ENCODE assay signal across 30 cellular contexts in the genomic region with DNA sequence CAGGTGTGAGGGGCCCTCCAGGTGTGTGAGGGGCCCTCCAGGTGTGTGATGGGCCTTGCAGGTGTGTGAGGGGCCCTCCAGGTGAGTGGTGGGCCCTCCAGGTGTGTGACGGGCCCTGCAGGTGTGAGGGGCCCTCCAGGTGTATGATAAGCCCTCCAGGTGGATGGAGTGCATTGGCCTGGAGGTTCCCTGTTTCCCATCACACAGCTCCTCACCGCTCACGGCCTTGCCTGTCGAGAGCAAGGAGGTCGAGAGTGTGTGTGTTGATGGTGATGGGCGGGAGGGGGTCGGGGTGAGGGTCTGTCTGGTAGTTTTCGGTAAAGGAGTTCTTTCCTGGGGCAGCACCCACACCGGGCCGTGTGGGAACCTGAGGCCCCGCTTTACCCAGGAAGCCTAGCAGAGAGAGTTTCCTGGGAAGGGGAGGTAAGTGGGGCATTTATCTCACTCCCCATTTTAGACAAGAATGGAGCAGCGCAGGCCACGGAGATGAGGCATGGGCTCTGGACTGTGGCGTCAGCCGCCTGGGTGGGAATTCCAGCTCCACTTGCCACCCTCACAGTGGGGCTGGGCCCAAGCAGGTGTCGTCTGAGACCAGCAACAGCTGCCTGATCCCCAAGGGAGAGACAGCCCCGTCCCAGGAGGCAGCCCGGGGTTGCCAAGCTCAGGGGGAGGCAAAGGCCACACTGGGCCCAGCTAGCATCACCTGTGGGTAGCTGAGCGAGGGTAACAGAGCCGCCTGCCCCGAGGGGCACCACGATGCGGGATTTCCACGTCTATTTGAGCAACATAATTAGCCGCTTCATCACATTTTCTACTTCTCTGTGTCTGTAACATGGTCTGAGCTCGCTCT. TPM values are rescaled to one million over a fixed set of nuclear protein-coding genes. Genes with fewer than 3 reads are reported as not detected.
DNase-seq lines count a peak whose midpoint lies in the region; ATAC-seq and TF ChIP-seq lines count a peak whose summit lies in the region.
"Had no signal": no experiment of that assay in that cellular context is flagged by ENCODE, and none has a peak within 500 bp of the region (broad histone marks: within the 10 kb centered on the region; RNA-seq: fewer than 3 reads in every experiment).

No MANE protein-coding gene starts in this region.

- no peaks in the 10 kb centered on the region for H3K36me3 ChIP-seq in vagina
- H3K36me3 ChIP-seq: ascending aorta, cardiac muscle cell, thoracic aorta, uterus had no signal

- no peak overlapping the region for H3K4me3 ChIP-seq in vagina
- H3K4me3 ChIP-seq: A549, ascending aorta, cardiac muscle cell, SK-N-MC, smooth muscle cell, thoracic aorta, uterus had no signal

- DNase-seq in cardiac septum (ENCODE audit: low spot score) (peak; percentile 66), Right ventricle myocardium inferior (ENCODE audit: missing footprints) (no peak), RWPE1 (ENCODE audit: low spot score) (no peak), myocyte (ENCODE audit: low read depth) (peak; percentile 68), vagina (ENCODE audit: extremely low spot score in 2 of 2) (peak; percentile 75 to 94), NOMO-1 (lab: John Stamatoyannopoulos, UW; ENCODE audit: unreplicated experiment in 2 of 2) (no peak), GM10266 (ENCODE audit: extremely low spot score) (no peak), substantia nigra (lab: John Stamatoyannopoulos, UW) (no peak)
- DNase-seq: activated CD4-positive, alpha-beta memory T cell treated with anti-CD3 and anti-CD28 coated beads, Interleukin-2, amount 10 ng/mL, durations not matched to agents 7 days and 5 days; activated CD4-positive, alpha-beta T cell treated with anti-CD3 and anti-CD28 coated beads for 1 hour; activated naive CD8-positive, alpha-beta T cell treated with anti-CD3 and anti-CD28 coated beads for 36 hours; activated T-cell treated with anti-CD3 and anti-CD28 coated beads for 4 hours; DMS53; foreskin melanocyte; left cardiac atrium; mesenchymal stem cell; MM.1S; NCI-H2029; NCI-H446 treated with DMSO at 0.1 percent for 48 hours; nucleus accumbens; RPMI8226; uterus had no signal

- CTCF ChIA-PET in RWPE1 (lab: Yijun Ruan, JAX) = no interaction called here

- no peaks in the 10 kb centered on the region for H3K27me3 ChIP-seq in vagina
- H3K27me3 ChIP-seq: ascending aorta, cardiac muscle cell, uterus had no signal

- H3K9me3 ChIP-seq in vagina = no peaks in the 10 kb centered on the region
- H3K9me3 ChIP-seq: A549, ascending aorta, thoracic aorta, uterus had no signal

- TF ChIP-seq CTCF in RWPE1 (conservative IDR thresholded peaks at IDR 0.05; ENCODE audit: low read depth) (no peak), vagina (IDR thresholded peaks at IDR 0.05) (no peak), GM10266 (IDR thresholded peaks at IDR 0.05; ENCODE audit: control insufficient read depth, insufficient read depth, low read depth, missing control alignments) (no peak)

- no peaks in the 10 kb centered on the region for H3K4me1 ChIP-seq in vagina
- H3K4me1 ChIP-seq: A549 had no signal

- intact Hi-C loops in cardiac septum (cut with DNase I) = no loop called here
- intact Hi-C loops in Right ventricle myocardium inferior (cut with DNase I) = no loop called here
- intact Hi-C loops in vagina (cut with DNase I) = no loop called here

- no peak for ATAC-seq in Right ventricle myocardium inferior
- ATAC-seq: A549, esophagus mucosa, left cardiac atrium had no signal

- no peak for TF ChIP-seq POLR2A in vagina (IDR thresholded peaks at IDR 0.05)

- H3K27ac ChIP-seq in RWPE1 (peak overlapping the region; percentile 3; the same call in 1 of the 2 replicates), vagina (no peak overlapping the region), substantia nigra (ENCODE audit: low read depth, low read length, poor library complexity, severe bottlenecking) (no peak overlapping the region)
- H3K27ac ChIP-seq: A549, ascending aorta, cardiac muscle cell, KMS-11, SK-N-MC, thoracic aorta, uterus had no signal

- POLR2A ChIA-PET in RWPE1 (lab: Yijun Ruan, JAX; ENCODE audit: low non-redundant PET) = interaction anchor here (0.6 kb wide), 1 partner anchor 292 kb away, joined by 3 read pairs; no protein-coding TSS in a partner anchor

RNA-seq across cellular contexts. Expression of gene GAS6, which starts 10.9 kb away (rescaled TPM):
- 201 TPM for total RNA-seq in cardiac septum
- total RNA-seq in Right ventricle myocardium inferior = 189 TPM
- 169 and 172 TPM in 2 replicates for total RNA-seq in myocyte
- 847 TPM for polyA plus RNA-seq in myocyte (2012)
- 215 TPM for total RNA-seq in vagina

Comparison
In these comparisons a context has a peak if more than half of its experiments do, and no peak if none do; other contexts are left out.
1. DNase-seq: peak in cardiac septum (single experiment), myocyte (single experiment) and vagina (2 of 2); none in Right ventricle myocardium inferior (single experiment), RWPE1 (single experiment), NOMO-1 (0 of 2), GM10266 (single experiment) and substantia nigra (0 of 49).